In genomic region chr2:130797493-130798435, GRCh38 we compare ENCODE assay signal across 8 cellular contexts. TPM values are rescaled to one million over a fixed set of nuclear protein-coding genes. Genes with fewer than 3 reads are reported as not detected.
DNase-seq lines count a peak whose midpoint lies in the region; ATAC-seq and TF ChIP-seq lines count a peak whose summit lies in the region.

No MANE protein-coding gene starts in this region.

- H3K9ac ChIP-seq in SU-DHL-6 (ENCODE audit: low read length): peak overlapping the region; percentile 86

- H3K4me2 ChIP-seq in SU-DHL-6 (ENCODE audit: low read depth, low read length, poor library complexity, severe bottlenecking): peak overlapping the region; percentile 64

- H3K36me3 Mint-ChIP-seq in HFFc6 (ENCODE audit: low read depth) (no peaks in the 10 kb centered on the region), progenitor cell of endocrine pancreas (ENCODE audit: insufficient read depth) (no peaks in the 10 kb centered on the region)
- H3K36me3 Mint-ChIP-seq in activated naive CD8-positive, alpha-beta T cell treated with anti-CD3 and anti-CD28 coated beads, Interleukin-2, amount 50 U/mL, for 24 hours (ENCODE audit: low read depth): no peaks in the 10 kb centered on the region

- no peaks in the 10 kb centered on the region for H3K79me2 ChIP-seq in SU-DHL-6 (ENCODE audit: insufficient read depth, low read length)

- peak overlapping the region; percentile 69 for H3K4me3 Mint-ChIP-seq in HFFc6
- peak overlapping the region; percentile 62 for H3K4me3 Mint-ChIP-seq in activated naive CD8-positive, alpha-beta T cell treated with anti-CD3 and anti-CD28 coated beads, Interleukin-2, amount 50 U/mL, for 24 hours
- peak overlapping the region; percentile 69 for H3K4me3 Mint-ChIP-seq in progenitor cell of endocrine pancreas (ENCODE audit: low read depth)

- DNase-seq in HFFc6 (peak; percentile 73), MV-4-11 (lab: John Stamatoyannopoulos, UW) (peak; percentile 77), left cardiac atrium (peak; percentile 96), progenitor cell of endocrine pancreas (ENCODE audit: low spot score, unreplicated experiment) (peak; percentile 95), upper lobe of right lung (peak; percentile 96)
- DNase-seq in activated naive CD8-positive, alpha-beta T cell treated with anti-CD3 and anti-CD28 coated beads, Interleukin-2, amount 50 U/mL, for 24 hours: peak; percentile 95

- H3K27ac ChIP-seq in SU-DHL-6 (ENCODE audit: low read depth, low read length) (no peak overlapping the region), upper lobe of right lung (peak overlapping the region; percentile 82)

- H3K4me3 ChIP-seq in SU-DHL-6 (ENCODE audit: insufficient read depth, low read length, poor library complexity, severe bottlenecking): peak overlapping the region; percentile 72
- H3K4me3 ChIP-seq in upper lobe of right lung: peak overlapping the region; percentile 64

- no peaks in the 10 kb centered on the region for H4K20me1 ChIP-seq in SU-DHL-6 (ENCODE audit: low read depth, low read length)

- H3K4me1 ChIP-seq in upper lobe of right lung: peaks cover 10% of the 10 kb centered on the region

- H3K27ac Mint-ChIP-seq in HFFc6: no peak overlapping the region
- no peak overlapping the region for H3K27ac Mint-ChIP-seq in activated naive CD8-positive, alpha-beta T cell treated with anti-CD3 and anti-CD28 coated beads, Interleukin-2, amount 50 U/mL, for 24 hours
- no peak overlapping the region for H3K27ac Mint-ChIP-seq in progenitor cell of endocrine pancreas

- no peaks in the 10 kb centered on the region for H3K9me2 ChIP-seq in SU-DHL-6 (replicated peaks; ENCODE audit: insufficient read depth, low read length)

- TF ChIP-seq CTCF in GM12873 (IDR thresholded peaks at IDR 0.05; ENCODE audit: insufficient read depth, low read depth, low read length, missing control alignments) (peak; percentile 84), HFFc6 (IDR thresholded peaks at IDR 0.05) (peak; percentile 85), SU-DHL-6 (IDR thresholded peaks at IDR 0.05; ENCODE audit: insufficient read depth, low read length, poor library complexity, severe bottlenecking) (peak; percentile 67), progenitor cell of endocrine pancreas (IDR thresholded peaks at IDR 0.05; ENCODE audit: unreplicated experiment) (peak; percentile 80), upper lobe of right lung (IDR thresholded peaks at IDR 0.05) (peak; percentile 85)

- no peaks in the 10 kb centered on the region for H3F3A ChIP-seq in SU-DHL-6 (ENCODE audit: insufficient read depth)

- H3K27me3 Mint-ChIP-seq in HFFc6 (ENCODE audit: insufficient read depth) (peaks cover 10% of the 10 kb centered on the region), progenitor cell of endocrine pancreas (peaks cover 30% of the 10 kb centered on the region)
- peaks cover 6% of the 10 kb centered on the region for H3K27me3 Mint-ChIP-seq in activated naive CD8-positive, alpha-beta T cell treated with anti-CD3 and anti-CD28 coated beads, Interleukin-2, amount 50 U/mL, for 24 hours

- H3K27me3 ChIP-seq in SU-DHL-6 (ENCODE audit: low read length): no peaks in the 10 kb centered on the region
- peaks cover 5% of the 10 kb centered on the region for H3K27me3 ChIP-seq in upper lobe of right lung

- H3K9me3 Mint-ChIP-seq in HFFc6 (no peaks in the 10 kb centered on the region), progenitor cell of endocrine pancreas (ENCODE audit: low read depth) (no peaks in the 10 kb centered on the region)
- no peaks in the 10 kb centered on the region for H3K9me3 Mint-ChIP-seq in activated naive CD8-positive, alpha-beta T cell treated with anti-CD3 and anti-CD28 coated beads, Interleukin-2, amount 50 U/mL, for 24 hours

- no peaks in the 10 kb centered on the region for H3K36me3 ChIP-seq in SU-DHL-6 (ENCODE audit: low read length)
- no peaks in the 10 kb centered on the region for H3K36me3 ChIP-seq in upper lobe of right lung

- H2AFZ ChIP-seq in SU-DHL-6 (ENCODE audit: low read depth, low read length, severe bottlenecking): peak overlapping the region; percentile 98

- peaks cover 5% of the 10 kb centered on the region for H3K4me1 Mint-ChIP-seq in HFFc6 (ENCODE audit: low read depth)
- peaks cover 7% of the 10 kb centered on the region for H3K4me1 Mint-ChIP-seq in activated naive CD8-positive, alpha-beta T cell treated with anti-CD3 and anti-CD28 coated beads, Interleukin-2, amount 50 U/mL, for 24 hours
- peaks cover 5% of the 10 kb centered on the region for H3K4me1 Mint-ChIP-seq in progenitor cell of endocrine pancreas (ENCODE audit: low read depth)

- intact Hi-C loops in left cardiac atrium (cut with DNase I) (loop anchor here (2.0 to 5.0 kb wide), 3 partner anchors 75 to 121 kb away; no protein-coding TSS in a partner anchor), upper lobe of right lung (cut with DNase I) (no loop called here)

- H3K9me3 ChIP-seq in SU-DHL-6 (ENCODE audit: insufficient read depth, low read length) (no peaks in the 10 kb centered on the region), upper lobe of right lung (no peaks in the 10 kb centered on the region)

- peak; percentile 95 for ATAC-seq in activated naive CD8-positive, alpha-beta T cell treated with anti-CD3 and anti-CD28 coated beads, Interleukin-2, amount 50 U/mL, for 24 hours
- ATAC-seq in left cardiac atrium: peak; percentile 94 to 97
- peak; percentile 98 for ATAC-seq in upper lobe of right lung

RNA-seq across cellular contexts. Expression of gene ARHGEF4, which starts 39.0 kb away (rescaled TPM):
- 1 to 10 TPM in 5 of 6 experiments, under 1 TPM in 1; 0.94 to 2.2 (median 1.4) TPM for total RNA-seq in HFFc6 (2021; fragmentation: NEBNext Ultra II Directional; extraction: Animal tissue kit (Norgen Biotek cat#: 25700))
- total RNA-seq in left cardiac atrium (1 to 10 TPM; 3.9 to 8.3 TPM), progenitor cell of endocrine pancreas (5.6 and 6.5 TPM in 2 replicates), upper lobe of right lung (11.1 TPM)

RNA-seq across cellular contexts. Expression of gene AMER3, which starts 42.4 kb away (rescaled TPM):
- not detected for total RNA-seq in HFFc6 (2021; fragmentation: NEBNext Ultra II Directional; extraction: Animal tissue kit (Norgen Biotek cat#: 25700))
- total RNA-seq in left cardiac atrium (not detected), progenitor cell of endocrine pancreas (6.4 and 7.0 TPM in 2 replicates), upper lobe of right lung (not detected)
